Comparison of ENCODE assay signal across 17 cellular contexts in genomic region chr5:5685737-5686136, GRCh38.
DNase-seq lines count a peak whose midpoint lies in the region; ATAC-seq and TF ChIP-seq lines count a peak whose summit lies in the region.
"Had no signal": no experiment of that assay in that cellular context is flagged by ENCODE, and none has a peak within 500 bp of the region (broad histone marks: within the 10 kb centered on the region; RNA-seq: fewer than 3 reads in every experiment).

No MANE protein-coding gene starts in this region.

- H3K27ac Mint-ChIP-seq in neural progenitor cell: no peak overlapping the region
- H3K27ac Mint-ChIP-seq: B cell; CD4-positive, alpha-beta T cell; CD8-positive, alpha-beta T cell had no signal

- no peak overlapping the region for H3K27ac ChIP-seq in neural progenitor cell
- H3K27ac ChIP-seq in uterus: no peak overlapping the region
- H3K27ac ChIP-seq: 22Rv1; A549; BLaER1 treated with 17β-estradiol and CSF1 and Interleukin-3, amounts not matched to agents 10 nM and 100 nM; C4-2B had no signal

- H3K36me3 ChIP-seq in neural progenitor cell (no peaks in the 10 kb centered on the region), uterus (no peaks in the 10 kb centered on the region)
- H3K36me3 ChIP-seq: BLaER1 treated with 17β-estradiol and CSF1 and Interleukin-3, amounts not matched to agents 10 nM and 100 nM had no signal

- H2AFZ ChIP-seq in neural progenitor cell (replicated peaks): peak overlapping the region; percentile 76

- no peak for TF ChIP-seq POLR2A in uterus (IDR thresholded peaks at IDR 0.05)

- TF ChIP-seq CTCF in neural progenitor cell (IDR thresholded peaks at IDR 0.05) (no peak), uterus (IDR thresholded peaks at IDR 0.05) (no peak)

- no peaks in the 10 kb centered on the region for H3F3A ChIP-seq in neural progenitor cell (ENCODE audit: low read depth)

- ATAC-seq in left ventricle myocardium superior (peak; percentile 52), Right ventricle myocardium superior (ENCODE audit: poor library complexity) (no peak), HG02678 (IDR thresholded peaks at IDR 0.05; ENCODE audit: unreplicated experiment) (no peak)
- ATAC-seq: A549; CD8-positive, alpha-beta T cell had no signal

- peaks cover 3% of the 10 kb centered on the region for H3K9me3 Mint-ChIP-seq in neural progenitor cell

- H3K9me3 ChIP-seq in neural progenitor cell (ENCODE audit: low read depth) (no peaks in the 10 kb centered on the region), uterus (no peaks in the 10 kb centered on the region)
- H3K9me3 ChIP-seq: A549, Caco-2 had no signal

- peaks cover 9% of the 10 kb centered on the region for H3K4me1 ChIP-seq in neural progenitor cell
- H3K4me1 ChIP-seq in uterus: no peaks in the 10 kb centered on the region
- H3K4me1 ChIP-seq: A549, Caco-2 had no signal

- no peaks in the 10 kb centered on the region for H3K27me3 ChIP-seq in neural progenitor cell
- H3K27me3 ChIP-seq in uterus: no peaks in the 10 kb centered on the region
- H3K27me3 ChIP-seq: BLaER1 treated with 17β-estradiol and CSF1 and Interleukin-3, amounts not matched to agents 10 nM and 100 nM had no signal

- H3K4me2 ChIP-seq in neural progenitor cell: peak overlapping the region; percentile 30
- H3K4me2 ChIP-seq: A549; BLaER1 treated with 17β-estradiol and CSF1 and Interleukin-3, amounts not matched to agents 10 nM and 100 nM had no signal

- H3K4me3 Mint-ChIP-seq in neural progenitor cell: no peak overlapping the region
- H3K4me3 Mint-ChIP-seq: B cell; CD4-positive, alpha-beta T cell; CD8-positive, alpha-beta T cell had no signal

- intact Hi-C loops in left ventricle myocardium superior (cut with micrococcal nuclease) (no loop called here), Right ventricle myocardium superior (cut with DNase I) (no loop called here), uterus (cut with DNase I; ENCODE audit: low total_unique reads) (no loop called here)

- H3K4me3 ChIP-seq in neural progenitor cell (no peak overlapping the region), uterus (no peak overlapping the region)
- H3K4me3 ChIP-seq: A549; BLaER1 treated with 17β-estradiol and CSF1 and Interleukin-3, amounts not matched to agents 10 nM and 100 nM had no signal

- no peaks in the 10 kb centered on the region for H4K20me1 ChIP-seq in neural progenitor cell (ENCODE audit: low read depth)
- H4K20me1 ChIP-seq: BLaER1 treated with 17β-estradiol and CSF1 and Interleukin-3, amounts not matched to agents 10 nM and 100 nM had no signal

- no peak for DNase-seq in left ventricle myocardium superior
- no peak for DNase-seq in Right ventricle myocardium superior
- no peak for DNase-seq in neural progenitor cell (ENCODE audit: low spot score)
- DNase-seq in uterus: no peak
- DNase-seq: AML-193; Caco-2; Calu3; CD4-positive, alpha-beta T cell; CD8-positive, alpha-beta T cell; DMS79 treated with DMSO at 0.1 percent for 48 hours; GF-D8 had no signal

- no peaks in the 10 kb centered on the region for H3K79me2 ChIP-seq in neural progenitor cell (ENCODE audit: low read depth)

- no peaks in the 10 kb centered on the region for H3K36me3 Mint-ChIP-seq in neural progenitor cell
- H3K36me3 Mint-ChIP-seq: CD8-positive, alpha-beta T cell had no signal

- H3K9ac ChIP-seq in neural progenitor cell: no peak overlapping the region
- H3K9ac ChIP-seq: BLaER1 treated with 17β-estradiol and CSF1 and Interleukin-3, amounts not matched to agents 10 nM and 100 nM had no signal

- peaks cover 16% of the 10 kb centered on the region for H3K4me1 Mint-ChIP-seq in neural progenitor cell

- H3K27me3 Mint-ChIP-seq in neural progenitor cell (ENCODE audit: insufficient read depth, low read depth): peaks cover 4% of the 10 kb centered on the region
